ENCODE assay signal across 15 cellular contexts in the genomic region with DNA sequence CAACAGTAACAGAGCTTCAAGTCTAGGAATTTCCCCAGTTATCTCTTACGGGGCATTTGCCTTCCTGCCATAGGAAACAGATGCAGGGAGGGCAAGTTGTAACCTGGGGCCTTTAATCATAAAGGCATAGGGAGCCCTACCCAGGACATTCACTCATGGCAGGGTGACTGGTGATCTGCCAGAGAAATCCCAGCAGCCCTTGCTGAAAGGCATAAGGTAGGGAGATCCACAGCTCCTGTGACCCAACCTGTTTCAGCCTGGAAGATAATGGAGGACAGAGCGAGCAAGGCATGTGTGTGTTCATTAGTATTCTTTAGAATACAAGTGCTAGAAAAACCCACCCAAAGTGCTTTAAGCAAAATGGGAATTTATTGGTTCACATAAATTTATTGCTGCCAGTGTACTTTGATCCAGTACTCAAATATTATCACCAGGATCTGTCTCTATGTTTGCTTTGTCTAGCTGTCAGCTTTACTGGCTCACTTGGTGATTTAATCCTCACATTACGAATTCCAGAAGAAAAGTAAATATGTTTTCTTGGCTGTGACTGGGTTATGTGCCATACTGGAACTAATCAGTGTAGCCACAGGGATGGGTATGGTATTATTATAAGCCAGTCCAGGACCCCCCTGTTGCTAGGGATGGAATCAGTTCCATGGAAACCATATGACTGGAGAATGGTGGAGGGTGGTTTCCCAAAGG. TPM values are rescaled to one million over a fixed set of nuclear protein-coding genes. Genes with fewer than 3 reads are reported as not detected.
DNase-seq lines count a peak whose midpoint lies in the region; ATAC-seq and TF ChIP-seq lines count a peak whose summit lies in the region.
"Had no signal": no experiment of that assay in that cellular context is flagged by ENCODE, and none has a peak within 500 bp of the region (broad histone marks: within the 10 kb centered on the region; RNA-seq: fewer than 3 reads in every experiment).

No MANE protein-coding gene starts in this region.

- in situ Hi-C loops in HAP-1 (cut with MboI; ENCODE audit: low sequenced_read_pairs): no loop called here

- H3K36me3 ChIP-seq in HAP-1 (replicated peaks) (no peaks in the 10 kb centered on the region), spleen (no peaks in the 10 kb centered on the region)
- H3K36me3 ChIP-seq: BLaER1 had no signal

- WGBS in spleen, 5 donors: 71 to 87% (median 77%) methylated on average over 3 of the region's 3 CpGs

- H3K27me3 Mint-ChIP-seq in activated CD4-positive, alpha-beta memory T cell treated with anti-CD3 and anti-CD28 coated beads for 36 hours: no peaks in the 10 kb centered on the region

- H3K36me3 Mint-ChIP-seq in activated CD4-positive, alpha-beta memory T cell treated with anti-CD3 and anti-CD28 coated beads for 36 hours: no peaks in the 10 kb centered on the region

- no peak for ATAC-seq in GM21515 (IDR thresholded peaks at IDR 0.05; ENCODE audit: unreplicated experiment)

- no peak overlapping the region for H3K27ac Mint-ChIP-seq in activated CD4-positive, alpha-beta memory T cell treated with anti-CD3 and anti-CD28 coated beads for 36 hours

- no peak for TF ChIP-seq POLR2A in spleen (IDR thresholded peaks at IDR 0.05)

- H3K27me3 ChIP-seq in HAP-1 (ENCODE audit: low read depth) (no peaks in the 10 kb centered on the region), spleen (replicated peaks in 1 of 7) (no peaks in the 10 kb centered on the region)
- H3K27me3 ChIP-seq: BLaER1 had no signal

- H3K9me3 Mint-ChIP-seq in activated CD4-positive, alpha-beta memory T cell treated with anti-CD3 and anti-CD28 coated beads for 36 hours: no peaks in the 10 kb centered on the region

- no peak for TF ChIP-seq CTCF in C4-2B (conservative IDR thresholded peaks at IDR 0.05)
- TF ChIP-seq CTCF in spleen (IDR thresholded peaks at IDR 0.05 in 8 of 11, conservative IDR thresholded peaks at IDR 0.05 in 3 of 11): no peak

- H3K4me3 ChIP-seq in HAP-1: no peak overlapping the region
- H3K4me3 ChIP-seq in spleen: no peak overlapping the region
- H3K4me3 ChIP-seq: BLaER1 had no signal

- CTCF ChIA-PET in activated CD4-positive, alpha-beta memory T cell treated with anti-CD3 and anti-CD28 coated beads for 36 hours (lab: Charles Lee): no interaction called here

- H3K4me1 ChIP-seq in HAP-1: 0 out of 2 replicates have a peak, but pooled peaks cover 6% of the 10 kb centered on the region
- no peaks in the 10 kb centered on the region for H3K4me1 ChIP-seq in spleen
- H3K4me1 ChIP-seq: BLaER1 had no signal

- no peaks in the 10 kb centered on the region for H3K9me3 ChIP-seq in HAP-1
- H3K9me3 ChIP-seq in spleen: no peaks in the 10 kb centered on the region
- H3K9me3 ChIP-seq: BLaER1 had no signal

- intact Hi-C loops in activated CD4-positive, alpha-beta memory T cell treated with anti-CD3 and anti-CD28 coated beads for 36 hours (cut with micrococcal nuclease): no loop called here
- intact Hi-C loops in spleen (cut with DNase I; ENCODE audit: low total_unique reads): no loop called here

- peak; percentile 25 to 47 for DNase-seq in HAP-1 (ENCODE audit: low spot score in 2 of 2)
- DNase-seq in SHP77 (lab: John Stamatoyannopoulos, UW): peak; percentile 66 to 73
- peak; percentile 43 for DNase-seq in left kidney (ENCODE audit: low read depth, low spot score)
- no peak for DNase-seq in NCI-H1436 treated with DMSO at 0.1 percent for 48 hours (lab: John Stamatoyannopoulos, UW)
- no peak for DNase-seq in activated CD4-positive, alpha-beta memory T cell treated with anti-CD3 and anti-CD28 coated beads for 36 hours
- no peak for DNase-seq in spleen
- DNase-seq: activated CD4-positive, CD25-positive, alpha-beta regulatory T cell treated with anti-CD3 and anti-CD28 coated beads, Interleukin-2, amount 50 U/mL, for 72 hours; aorta; hypothalamus; NCI-H82; stimulated activated CD4-positive, alpha-beta T cell treated with anti-CD3 and anti-CD28 coated beads, Interleukin-4, amount 100 ng/mL, for 1 hour had no signal

- H3K4me1 Mint-ChIP-seq in activated CD4-positive, alpha-beta memory T cell treated with anti-CD3 and anti-CD28 coated beads for 36 hours (ENCODE audit: low read depth): no peaks in the 10 kb centered on the region

- H3K4me3 Mint-ChIP-seq in activated CD4-positive, alpha-beta memory T cell treated with anti-CD3 and anti-CD28 coated beads for 36 hours: no peak overlapping the region

- H3K27ac ChIP-seq in C4-2B (peak overlapping the region; percentile 49), spleen (no peak overlapping the region)
- H3K27ac ChIP-seq: BLaER1, KMS-11 had no signal

- POLR2A ChIA-PET in activated CD4-positive, alpha-beta memory T cell treated with anti-CD3 and anti-CD28 coated beads for 36 hours (lab: Charles Lee): no interaction called here

RNA-seq across cellular contexts. Expression of a gene that starts 21.1 kb away (rescaled TPM):
- 1 to 10 TPM; 1.8 TPM for total RNA-seq in activated CD4-positive, alpha-beta memory T cell treated with anti-CD3 and anti-CD28 coated beads for 36 hours
- total RNA-seq in spleen: 10 to 100 TPM in 1 of 7 donors, 1 to 10 TPM in 6; 3.8 to 12.1 (median 5.4) TPM
- under 1 TPM; 0.20 to 0.61 (median 0.26) TPM for polyA plus RNA-seq in spleen

Comparison
In these comparisons a context has a peak if more than half of its experiments do, and no peak if none do; other contexts are left out.
1. DNase-seq: peak in HAP-1 (2 of 2), SHP77 (2 of 2) and left kidney (single experiment); none in NCI-H1436 treated with DMSO at 0.1 percent for 48 hours (single experiment), activated CD4-positive, alpha-beta memory T cell treated with anti-CD3 and anti-CD28 coated beads for 36 hours (single experiment) and spleen (single experiment).